ENCODE assay signal across 8 cellular contexts in the genomic region with DNA sequence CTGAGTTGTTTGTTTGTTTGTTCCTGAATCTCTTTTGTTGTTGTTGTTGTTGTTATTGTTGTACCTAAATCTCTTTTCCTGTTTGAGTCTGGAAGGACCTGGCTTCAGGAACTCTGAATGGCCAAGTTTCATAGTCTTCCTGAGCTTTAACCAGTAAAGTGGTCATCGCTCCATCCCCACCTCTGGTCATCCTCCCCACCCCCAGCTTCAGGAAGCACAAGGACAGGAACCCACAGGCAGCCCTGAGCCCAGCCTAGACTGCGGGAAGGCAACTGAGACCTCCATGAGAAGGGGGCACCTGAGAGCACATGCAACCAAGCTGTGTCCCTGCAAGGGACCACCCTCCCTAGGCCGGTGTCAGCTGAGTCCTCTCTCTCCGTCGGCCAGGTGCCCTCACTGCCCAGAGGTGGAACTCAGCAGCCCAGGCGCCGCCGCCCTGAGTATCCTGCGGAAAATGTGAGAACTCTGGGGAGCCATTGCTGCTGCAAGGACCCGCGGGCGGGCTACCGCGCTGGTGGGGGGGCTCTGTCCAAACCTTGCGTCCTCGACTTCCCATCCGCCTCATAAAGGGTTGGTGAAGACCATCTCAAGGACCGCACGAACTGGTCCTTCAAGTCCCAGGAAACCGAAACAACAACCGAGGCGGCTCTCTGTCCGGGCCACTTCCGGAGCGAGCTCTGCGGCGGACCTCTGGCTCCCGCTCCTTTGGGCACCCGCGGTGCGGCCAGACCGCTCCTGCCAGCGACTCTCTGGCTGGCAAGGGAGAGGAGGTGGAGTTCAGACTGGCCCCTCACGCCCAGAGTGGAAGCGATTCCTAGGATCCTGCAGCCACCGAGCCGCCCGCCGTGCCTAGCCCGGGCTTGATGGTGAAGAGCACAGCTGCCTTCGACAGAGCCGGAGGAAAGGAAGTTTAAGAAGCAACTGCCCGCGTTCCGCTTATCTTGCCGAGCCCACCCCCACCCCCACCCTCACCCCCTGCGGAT. TPM values are rescaled to one million over a fixed set of nuclear protein-coding genes. Genes with fewer than 3 reads are reported as not detected.
DNase-seq lines count a peak whose midpoint lies in the region; ATAC-seq and TF ChIP-seq lines count a peak whose summit lies in the region.

No MANE protein-coding gene starts in this region.

- H3K9me3 Mint-ChIP-seq in activated B cell treated with CpG ODN at 0.5 μM for 24 hours = no peaks in the 10 kb centered on the region

- TF ChIP-seq CTCF in activated B cell treated with CpG ODN at 0.5 μM for 24 hours (IDR thresholded peaks at IDR 0.05) (no peak), right atrium auricular region (IDR thresholded peaks at IDR 0.05) (no peak), gastrocnemius medialis (IDR thresholded peaks at IDR 0.05 in 4 of 5, conservative IDR thresholded peaks at IDR 0.05 in 1 of 5) (no peak), A673 (conservative IDR thresholded peaks at IDR 0.05; ENCODE audit: low read depth, low read length) (no peak)

- peaks cover 50 to 77% of the 10 kb centered on the region in 2 donors for H3K27me3 ChIP-seq in right atrium auricular region
- H3K27me3 ChIP-seq in gastrocnemius medialis = peaks cover 88 to 95% (median 94%) of the 10 kb centered on the region in 3 donors
- H3K27me3 ChIP-seq in A673 (replicated peaks; ENCODE audit: insufficient read depth, low read depth, low read length, poor library complexity) = peaks cover 94% of the 10 kb centered on the region

- H3K4me1 ChIP-seq in right atrium auricular region (peaks cover 0 to 61% of the 10 kb centered on the region in 2 donors), gastrocnemius medialis (peaks cover 22 to 30% of the 10 kb centered on the region in 2 donors), A673 (ENCODE audit: insufficient read depth, low read length, poor library complexity, severe bottlenecking) (peaks cover 4% of the 10 kb centered on the region)

- no peak overlapping the region for H3K27ac Mint-ChIP-seq in activated B cell treated with CpG ODN at 0.5 μM for 24 hours

- H3K9me3 ChIP-seq in right atrium auricular region = no peaks in the 10 kb centered on the region
- no peaks in the 10 kb centered on the region for H3K9me3 ChIP-seq in gastrocnemius medialis
- H3K9me3 ChIP-seq in A673 (ENCODE audit: low read depth, low read length, poor library complexity, severe bottlenecking) = no peaks in the 10 kb centered on the region

- ATAC-seq in activated B cell treated with CpG ODN at 0.5 μM for 24 hours (ENCODE audit: low read depth) (no peak), gastrocnemius medialis (no peak), HG03432 (IDR thresholded peaks at IDR 0.05; ENCODE audit: unreplicated experiment) (no peak)

- TF ChIP-seq POLR2A in gastrocnemius medialis (IDR thresholded peaks at IDR 0.05) = no peak

- H3K27me3 Mint-ChIP-seq in activated B cell treated with CpG ODN at 0.5 μM for 24 hours = peaks cover 72% of the 10 kb centered on the region

- H3K36me3 ChIP-seq in right atrium auricular region = no peaks in the 10 kb centered on the region
- H3K36me3 ChIP-seq in gastrocnemius medialis = no peaks in the 10 kb centered on the region
- H3K36me3 ChIP-seq in A673 (ENCODE audit: insufficient read depth, low read length, poor library complexity, severe bottlenecking) = no peaks in the 10 kb centered on the region

- BruUV-seq in A673 (replicated peaks; lab: Mats Ljungman, UMichigan) = no TSS peak

- peak overlapping the region; percentile 78 for H3K4me3 Mint-ChIP-seq in activated B cell treated with CpG ODN at 0.5 μM for 24 hours

- intact Hi-C loops in activated B cell treated with CpG ODN at 0.5 μM for 24 hours (cut with micrococcal nuclease) (no loop called here), gastrocnemius medialis (cut with DNase I; ENCODE audit: low total_unique reads) (no loop called here), A673 (cut with micrococcal nuclease; ENCODE audit: unreplicated experiment) (no loop called here)

- H3K27ac ChIP-seq in right atrium auricular region = no peak overlapping the region
- H3K27ac ChIP-seq in gastrocnemius medialis = no peak overlapping the region
- no peak overlapping the region for H3K27ac ChIP-seq in A673 (ENCODE audit: low read depth, low read length, poor library complexity, severe bottlenecking)

- H3K4me1 Mint-ChIP-seq in activated B cell treated with CpG ODN at 0.5 μM for 24 hours = peaks cover 50% of the 10 kb centered on the region

- CTCF ChIA-PET in activated B cell treated with CpG ODN at 0.5 μM for 24 hours (lab: Charles Lee) = no interaction called here
- CTCF ChIA-PET in A673 (lab: Charles Lee) = no interaction called here

- peak overlapping the region; percentile 35 to 53 for H3K4me3 ChIP-seq in right atrium auricular region
- H3K4me3 ChIP-seq in gastrocnemius medialis = peak overlapping the region; percentile 49 to 81 (median 54)
- H3K4me3 ChIP-seq in A673 (ENCODE audit: low read depth, low read length, poor library complexity, severe bottlenecking) = no peak overlapping the region

- in situ Hi-C loops in gastrocnemius medialis (cut with MboI; ENCODE audit: low sequenced_read_pairs in 4 of 4) = loop anchor here in 2 of 4 donors (25.0 kb wide), 1 partner anchor 789 kb away; no protein-coding TSS in a partner anchor

- no peaks in the 10 kb centered on the region for H3K36me3 Mint-ChIP-seq in activated B cell treated with CpG ODN at 0.5 μM for 24 hours (ENCODE audit: low read depth)

- POLR2A ChIA-PET in activated B cell treated with CpG ODN at 0.5 μM for 24 hours (lab: Charles Lee) (no interaction called here), A673 (lab: Charles Lee; ENCODE audit: low non-redundant PET) (no interaction called here)

- DNase-seq in GM04504 (ENCODE audit: low read depth) (peak; percentile 6), activated B cell treated with CpG ODN at 0.5 μM for 24 hours (no peak), right atrium auricular region (ENCODE audit: low spot score) (no peak), gastrocnemius medialis (no peak), NCI-H2029 treated with DMSO at 0.1 percent for 48 hours (lab: John Stamatoyannopoulos, UW) (no peak), A673 (ENCODE audit: low spot score) (no peak), epidermal melanocyte (ENCODE audit: insufficient read length, low spot score) (no peak)

RNA-seq across cellular contexts. Expression of a gene that starts 4.2 kb away (rescaled TPM):
- not detected in 2 replicates for total RNA-seq in activated B cell treated with CpG ODN at 0.5 μM for 24 hours
- total RNA-seq in right atrium auricular region = not detected
- not detected for total RNA-seq in gastrocnemius medialis
- 9.8 and 9.9 TPM in 2 replicates for total RNA-seq in A673 (2021)

Comparison
In these comparisons a context has a peak if more than half of its experiments do, and no peak if none do; other contexts are left out.
1. RNA of a gene that starts 4.2 kb away (total RNA-seq): 9.8 to 9.9 TPM in A673; not detected in activated B cell treated with CpG ODN at 0.5 μM for 24 hours, not detected in right atrium auricular region and not detected in gastrocnemius medialis; every median in the first group is over 10 times any median in the second.